In genomic region chr20:13546497-13547131, GRCh38 we compare ENCODE assay signal across 8 cellular contexts.
DNase-seq lines count a peak whose midpoint lies in the region; ATAC-seq and TF ChIP-seq lines count a peak whose summit lies in the region.

No MANE protein-coding gene starts in this region.

- ATAC-seq in GM21360 (IDR thresholded peaks at IDR 0.05; ENCODE audit: unreplicated experiment) (peak; percentile 83), Right ventricle myocardium superior (ENCODE audit: poor library complexity) (peak; percentile 52), psoas muscle (peak in 3 of 4 donors; percentile 25 to 67 (median 51)), HG03039 (IDR thresholded peaks at IDR 0.05; ENCODE audit: unreplicated experiment) (no peak)

- WGBS in psoas muscle, 3 donors = 15 to 25% (median 23%) methylated on average over 2 of the region's 2 CpGs

- H3K27ac ChIP-seq in Karpas-422 (ENCODE audit: low read length) (no peak overlapping the region), psoas muscle (no peak overlapping the region)

- H3K27me3 ChIP-seq in Karpas-422 (ENCODE audit: low read length) (no peaks in the 10 kb centered on the region), psoas muscle (ENCODE audit: insufficient read depth in 3 of 3, low read length in 2 of 3) (no peaks in the 10 kb centered on the region)

- no peak overlapping the region for H3K4me2 ChIP-seq in Karpas-422 (ENCODE audit: low read depth, low read length, poor library complexity, severe bottlenecking)

- H3K4me1 ChIP-seq in Karpas-422 (ENCODE audit: low read length) (no peaks in the 10 kb centered on the region), psoas muscle (no peaks in the 10 kb centered on the region)

- H3K4me3 ChIP-seq in Karpas-422 (ENCODE audit: low read length) = no peak overlapping the region
- H3K4me3 ChIP-seq in psoas muscle = no peak overlapping the region

- H3K36me3 ChIP-seq in Karpas-422 (ENCODE audit: insufficient read depth, low read length) (no peaks in the 10 kb centered on the region), psoas muscle (ENCODE audit: insufficient read depth in 1 of 2, low read depth in 1 of 2) (no peaks in the 10 kb centered on the region)

- H4K20me1 ChIP-seq in Karpas-422 (ENCODE audit: insufficient read depth, low read depth, low read length) = no peaks in the 10 kb centered on the region

- no peaks in the 10 kb centered on the region for H3K9me3 ChIP-seq in Karpas-422 (ENCODE audit: low read length)
- no peaks in the 10 kb centered on the region for H3K9me3 ChIP-seq in psoas muscle

- intact Hi-C loops in Right ventricle myocardium superior (cut with DNase I) (loop anchor here (10.0 kb wide), 1 partner anchor 422 kb away; no protein-coding TSS in a partner anchor), psoas muscle (cut with DNase I) (loop anchor here in 1 of 2 donors (5.0 kb wide), 1 partner anchor 429 kb away; no protein-coding TSS in a partner anchor)

- DNase-seq in DMS 273 (lab: John Stamatoyannopoulos, UW; ENCODE audit: unreplicated experiment) = peak; percentile 83
- peak; percentile 91 for DNase-seq in Karpas-422
- peak; percentile 83 for DNase-seq in SK-MEL-5 (ENCODE audit: low read depth, low spot score)
- peak; percentile 66 for DNase-seq in activated naive CD4-positive, alpha-beta T cell treated with Interleukin-2 at 50 U/mL for 16 hours
- peak; percentile 82 for DNase-seq in Right ventricle myocardium superior
- peak; percentile 69 to 71 for DNase-seq in psoas muscle

- peak; percentile 64 for TF ChIP-seq CTCF in psoas muscle (IDR thresholded peaks at IDR 0.05)

- 0 out of 2 replicates have a peak, but pooled peaks cover 5% of the 10 kb centered on the region for H3K79me2 ChIP-seq in Karpas-422 (ENCODE audit: low read length)

- in situ Hi-C loops in SK-MEL-5 (cut with HindIII; ENCODE audit: low pct_unique_long_range_greater_than_20kb, low sequenced_read_pairs) = no loop called here

- H3K9ac ChIP-seq in Karpas-422 (ENCODE audit: low read length) = no peak overlapping the region

- H3K9me2 ChIP-seq in Karpas-422 (replicated peaks; ENCODE audit: insufficient read depth, low read length) = no peaks in the 10 kb centered on the region

- no peak overlapping the region for H2AFZ ChIP-seq in Karpas-422 (ENCODE audit: low read length)
